Comparison of ENCODE assay signal across 8 cellular contexts in genomic region chr3:124995460-124995994, GRCh38.
DNase-seq lines count a peak whose midpoint lies in the region; ATAC-seq and TF ChIP-seq lines count a peak whose summit lies in the region.

No MANE protein-coding gene starts in this region.

- no peak for DNase-seq in GM06990 (ENCODE audit: extremely low read depth, insufficient read length)
- peak; percentile 61 for DNase-seq in NCI-H146 treated with DMSO at 0.1 percent for 48 hours (lab: John Stamatoyannopoulos, UW; ENCODE audit: unreplicated experiment)
- peak; percentile 43 for DNase-seq in activated CD4-positive, alpha-beta T cell treated with anti-CD3 and anti-CD28 coated beads, Interleukin-2, amount 50 U/mL, for 1 hour
- DNase-seq in dermis microvascular lymphatic vessel endothelial cell (ENCODE audit: low read depth in 2 of 2): peak; percentile 45 to 67
- DNase-seq in lower leg skin (ENCODE audit: low spot score in 2 of 2): peak; percentile 47 to 86
- DNase-seq in stimulated activated CD8-positive, alpha-beta memory T cell treated with anti-CD3 and anti-CD28 coated beads, Interleukin-4, amount 100 ng/mL, for 48 hours: peak; percentile 48

- intact Hi-C loops in lower leg skin (cut with DNase I; ENCODE audit: low total_unique reads): loop anchor here (5.0 kb wide), 1 partner anchor 442 kb away; no protein-coding TSS in a partner anchor

- TF ChIP-seq POLR2A in lower leg skin (IDR thresholded peaks at IDR 0.05): no peak

- no peak overlapping the region for H3K27ac ChIP-seq in 22Rv1

- 52 to 53% methylated on average over 6 of the region's 6 CpGs for WGBS in lower leg skin, 2 donors

- no peaks in the 10 kb centered on the region for H3K27me3 ChIP-seq in GM06990 (replicated peaks; ENCODE audit: control insufficient read depth, insufficient read depth, low read length)

- no peak for ATAC-seq in GM19467 (IDR thresholded peaks at IDR 0.05; ENCODE audit: unreplicated experiment)

- H3K4me3 ChIP-seq in GM06990 (replicated peaks; ENCODE audit: low read depth, low read length): no peak overlapping the region
- no peak overlapping the region for H3K4me3 ChIP-seq in lower leg skin (ENCODE audit: low read depth, poor library complexity, severe bottlenecking)

- peaks cover 30% of the 10 kb centered on the region for H3K36me3 ChIP-seq in GM06990 (ENCODE audit: control insufficient read depth, insufficient read depth, low read length)

- TF ChIP-seq CTCF in 22Rv1 (IDR thresholded peaks at IDR 0.05) (peak; percentile 72), GM06990 (IDR thresholded peaks at IDR 0.05; ENCODE audit: insufficient read depth, low read length, poor library complexity, severe bottlenecking) (peak; percentile 60), lower leg skin (IDR thresholded peaks at IDR 0.05) (peak in 1 of 3 donors; percentile 34)
